In genomic region chr6:121533321-121533841, GRCh38 we compare ENCODE assay signal across 1 cellular context.
TF ChIP-seq lines count a peak whose summit lies in the region.

No MANE protein-coding gene starts in this region.

TF ChIP-seq in IMR-90, 13 proteins besides CTCF, POLR2A, EP300 and RAD21:
- TF ChIP-seq SMC3 (IDR thresholded peaks at IDR 0.05; ENCODE audit: low read depth, low read length) (no peak), FOS (IDR thresholded peaks at IDR 0.05; ENCODE audit: low read depth, low read length) (no peak), MAFK (IDR thresholded peaks at IDR 0.05; ENCODE audit: low read depth, low read length) (peak; percentile 20; the same call in 1 of the 2 replicates), CHD1 (IDR thresholded peaks at IDR 0.05; ENCODE audit: low read depth, low read length) (no peak), ELK1 (IDR thresholded peaks at IDR 0.05; ENCODE audit: borderline replicate concordance, low read depth, low read length) (no peak)
- TF ChIP-seq, protein P1, sequence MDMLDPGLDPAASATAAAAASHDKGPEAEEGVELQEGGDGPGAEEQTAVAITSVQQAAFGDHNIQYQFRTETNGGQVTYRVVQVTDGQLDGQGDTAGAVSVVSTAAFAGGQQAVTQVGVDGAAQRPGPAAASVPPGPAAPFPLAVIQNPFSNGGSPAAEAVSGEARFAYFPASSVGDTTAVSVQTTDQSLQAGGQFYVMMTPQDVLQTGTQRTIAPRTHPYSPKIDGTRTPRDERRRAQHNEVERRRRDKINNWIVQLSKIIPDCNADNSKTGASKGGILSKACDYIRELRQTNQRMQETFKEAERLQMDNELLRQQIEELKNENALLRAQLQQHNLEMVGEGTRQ (IDR thresholded peaks at IDR 0.05; ENCODE audit: low read depth, low read length): no peak
